In genomic region chr10:15363031-15363430, GRCh38 we compare ENCODE assay signal across 22 cellular contexts. TPM values are rescaled to one million over a fixed set of nuclear protein-coding genes. Genes with fewer than 3 reads are reported as not detected.
DNase-seq lines count a peak whose midpoint lies in the region; ATAC-seq and TF ChIP-seq lines count a peak whose summit lies in the region.
"Had no signal": no experiment of that assay in that cellular context is flagged by ENCODE, and none has a peak within 500 bp of the region (broad histone marks: within the 10 kb centered on the region; RNA-seq: fewer than 3 reads in every experiment).

No MANE protein-coding gene starts in this region.

- H3K79me1 ChIP-seq in H9 (ENCODE audit: insufficient read depth, low read depth, low read length, poor library complexity, severe bottlenecking) = peaks cover 3% of the 10 kb centered on the region

- no peak overlapping the region for H3K56ac ChIP-seq in H9 (ENCODE audit: insufficient read length, low read depth, low read length)

- no peak overlapping the region for H4K5ac ChIP-seq in H9 (ENCODE audit: insufficient read length, low read depth, low read length)

- H2BK5ac ChIP-seq in H9 (ENCODE audit: insufficient read length, low read length) = no peak overlapping the region

- H3K4me1 Mint-ChIP-seq in nephron progenitor cell (peaks cover 27% of the 10 kb centered on the region), H9 (peaks cover 16 to 23% of the 10 kb centered on the region in 2 experiments)
- H3K4me1 Mint-ChIP-seq: activated naive CD8-positive, alpha-beta T cell treated with anti-CD3 and anti-CD28 coated beads, Interleukin-2, amount 50 U/mL, for 24 hours had no signal

- H3K4ac ChIP-seq in H9 (ENCODE audit: low read depth, low read length) = no peak overlapping the region

- peaks cover 2% of the 10 kb centered on the region for H3K27me3 Mint-ChIP-seq in nephron progenitor cell (ENCODE audit: low read depth, poor library complexity)
- no peaks in the 10 kb centered on the region for H3K27me3 Mint-ChIP-seq in H9 (ENCODE audit: low read depth)

- H3K9me3 Mint-ChIP-seq in nephron progenitor cell = peaks cover 47% of the 10 kb centered on the region
- H3K9me3 Mint-ChIP-seq in H9 = peaks cover 2 to 6% of the 10 kb centered on the region in 2 experiments; a peak in 2 of 5 replicates
- H3K9me3 Mint-ChIP-seq: activated naive CD8-positive, alpha-beta T cell treated with anti-CD3 and anti-CD28 coated beads, Interleukin-2, amount 50 U/mL, for 24 hours; naive thymus-derived CD8-positive, alpha-beta T cell; T-helper 2 cell treated with Interferon-gamma antibody and Interleukin-4, amounts not matched to agents 5 μg/mL and 100 μg/mL, for 36 hours had no signal

- H2AK5ac ChIP-seq in H9 (ENCODE audit: insufficient read length, low read length) = no peak overlapping the region

- H3K23me2 ChIP-seq in H9 (ENCODE audit: insufficient read length, low read depth, low read length, poor library complexity, severe bottlenecking) = no peaks in the 10 kb centered on the region

- no peak overlapping the region for H3K4me2 ChIP-seq in H9 (ENCODE audit: insufficient read depth, insufficient read length, low read length)

- H3K9ac ChIP-seq in H9 (ENCODE audit: extremely low read depth, insufficient read length, low read length) = no peak overlapping the region
- H3K9ac ChIP-seq: parathyroid adenoma had no signal

- H2AFZ ChIP-seq in H9 (ENCODE audit: low read length) = no peak overlapping the region
- H2AFZ ChIP-seq: parathyroid adenoma had no signal

- H3K23ac ChIP-seq in H9 (ENCODE audit: insufficient read length, low read depth, low read length) = no peak overlapping the region

- WGBS in H9 (ENCODE audit: extremely low coverage, insufficient read length, low lambda C conversion rate) = no CpG with 5 or more reads among the region's 7 CpGs

- H3K18ac ChIP-seq in H9 (ENCODE audit: insufficient read length, low read depth, low read length) = no peak overlapping the region

- H3K36me3 Mint-ChIP-seq in nephron progenitor cell (ENCODE audit: low read depth) (peaks cover 93% of the 10 kb centered on the region), H9 (ENCODE audit: insufficient read depth in 1 of 3, low read depth in 3 of 3) (peaks cover 6 to 16% (median 7%) of the 10 kb centered on the region in 3 experiments; a peak in 6 of 7 replicates)

- ATAC-seq in GM18502 (IDR thresholded peaks at IDR 0.05; ENCODE audit: poor library complexity, unreplicated experiment) = no peak
- ATAC-seq in GM21723 (IDR thresholded peaks at IDR 0.05; ENCODE audit: unreplicated experiment) = no peak
- ATAC-seq in HG02610 (IDR thresholded peaks at IDR 0.05; ENCODE audit: unreplicated experiment) = no peak
- ATAC-seq: activated naive CD8-positive, alpha-beta T cell treated with anti-CD3 and anti-CD28 coated beads, Interleukin-2, amount 50 U/mL, for 24 hours; naive thymus-derived CD8-positive, alpha-beta T cell; Panc1 had no signal

- H2BK15ac ChIP-seq in H9 (ENCODE audit: low read depth, low read length) = no peak overlapping the region

- peaks cover 3% of the 10 kb centered on the region; the same call in 1 of the 2 replicates for H3K4me1 ChIP-seq in H9 (ENCODE audit: insufficient read depth, low read length)
- H3K4me1 ChIP-seq: esophagus squamous epithelium, parathyroid adenoma, sigmoid colon, tibial artery had no signal

- H3T11ph ChIP-seq in H9 (ENCODE audit: low read length) = no peak overlapping the region

- DNase-seq in EL = peak; percentile 88
- peak; percentile 54 for DNase-seq in RPMI7951 (ENCODE audit: low read depth)
- DNase-seq in epithelial cell of proximal tubule (ENCODE audit: low read depth) = peak; percentile 55
- DNase-seq in nephron progenitor cell = no peak
- DNase-seq in H9 = no peak
- DNase-seq: activated naive CD8-positive, alpha-beta T cell treated with anti-CD3 and anti-CD28 coated beads, Interleukin-2, amount 50 U/mL, for 24 hours; esophagus squamous epithelium; MV-4-11; naive thymus-derived CD8-positive, alpha-beta T cell; NCI-H187 treated with DMSO at 0.1 percent for 48 hours; NCI-H2227 treated with DMSO at 0.1 percent for 48 hours; sigmoid colon; stimulated activated naive CD4-positive, alpha-beta T cell; tibial artery had no signal

- H3K79me2 ChIP-seq in H9 (ENCODE audit: insufficient read depth, low read length) = peaks cover 6% of the 10 kb centered on the region; the same call in 1 of the 2 replicates

- no peak overlapping the region for H2BK12ac ChIP-seq in H9 (ENCODE audit: insufficient read length, low read depth, low read length)

- H3K4me3 ChIP-seq in epithelial cell of proximal tubule (ENCODE audit: low read depth, low read length) = no peak overlapping the region
- H3K4me3 ChIP-seq: esophagus squamous epithelium, sigmoid colon, SK-N-MC, tibial artery had no signal

- no peak for TF ChIP-seq CTCF in epithelial cell of proximal tubule (conservative IDR thresholded peaks at IDR 0.05; ENCODE audit: low read depth, low read length)
- TF ChIP-seq CTCF in nephron progenitor cell (IDR thresholded peaks at IDR 0.05) = no peak
- no peak for TF ChIP-seq CTCF in H9 (conservative IDR thresholded peaks at IDR 0.05)

- H2BK20ac ChIP-seq in H9 (ENCODE audit: low read depth, low read length, poor library complexity, severe bottlenecking) = no peak overlapping the region

- H4K8ac ChIP-seq in H9 (replicated peaks; ENCODE audit: insufficient read length, low read depth, low read length) = no peak overlapping the region

- H4K91ac ChIP-seq in H9 (ENCODE audit: insufficient read length, low read depth, low read length) = no peak overlapping the region

- no peak overlapping the region for H3K14ac ChIP-seq in H9 (ENCODE audit: insufficient read depth, low read length)

- no peaks in the 10 kb centered on the region for H3K27me3 ChIP-seq in H9 (ENCODE audit: insufficient read depth, low read length)
- H3K27me3 ChIP-seq: esophagus squamous epithelium, sigmoid colon, tibial artery had no signal

- no peak overlapping the region for H3K27ac ChIP-seq in H9 (ENCODE audit: insufficient read length, low read depth, low read length)
- H3K27ac ChIP-seq: esophagus squamous epithelium, HL-60, parathyroid adenoma, sigmoid colon, SK-N-MC, tibial artery had no signal

- H3K27ac Mint-ChIP-seq in nephron progenitor cell (peak overlapping the region; percentile 7), H9 (peak overlapping the region in 1 of 3 experiments; percentile 2; a peak in 1 of 7 replicates)
- H3K27ac Mint-ChIP-seq: activated naive CD8-positive, alpha-beta T cell treated with anti-CD3 and anti-CD28 coated beads, Interleukin-2, amount 50 U/mL, for 24 hours; T-helper 2 cell treated with Interferon-gamma antibody and Interleukin-4, amounts not matched to agents 5 μg/mL and 100 μg/mL, for 36 hours had no signal

- no peak overlapping the region for H2BK120ac ChIP-seq in H9 (ENCODE audit: low read depth, low read length, poor library complexity, severe bottlenecking)

- no peaks in the 10 kb centered on the region for H4K20me1 ChIP-seq in H9 (ENCODE audit: control insufficient read depth, insufficient read depth, insufficient read length)

- H3K4me3 Mint-ChIP-seq in nephron progenitor cell (no peak overlapping the region), H9 (no peak overlapping the region)
- H3K4me3 Mint-ChIP-seq: activated naive CD8-positive, alpha-beta T cell treated with anti-CD3 and anti-CD28 coated beads, Interleukin-2, amount 50 U/mL, for 24 hours; naive thymus-derived CD8-positive, alpha-beta T cell; T-helper 2 cell treated with Interferon-gamma antibody and Interleukin-4, amounts not matched to agents 5 μg/mL and 100 μg/mL, for 36 hours had no signal

- no peaks in the 10 kb centered on the region for H3K9me3 ChIP-seq in H9 (ENCODE audit: control insufficient read depth, low read depth, low read length)
- H3K9me3 ChIP-seq: esophagus squamous epithelium, sigmoid colon, tibial artery had no signal

RNA-seq across cellular contexts. Expression of gene FAM171A1, which starts 8.1 kb away (rescaled TPM):
- total RNA-seq in RPMI7951 (2014; rRNA removed; shearing (Covaris generic)) = 3.5 and 3.6 TPM in 2 replicates
- total RNA-seq in epithelial cell of proximal tubule (20.2 and 27.9 TPM in 2 replicates), H9 (2021) (34.6 and 37.4 TPM in 2 replicates)

Comparison
In these comparisons a context has a peak if more than half of its experiments do, and no peak if none do; other contexts are left out.
1. DNase-seq: peak in EL (single experiment), RPMI7951 (single experiment) and epithelial cell of proximal tubule (single experiment); none in nephron progenitor cell (single experiment) and H9 (single experiment).